ENCODE assay signal across 1 cellular context in genomic region chr3:196739671-196740475, GRCh38.
A peak's percentile ranks its signal among the peaks of the same experiment; 100 is the strongest.
TF ChIP-seq lines count a peak whose summit lies in the region.

TSS of gene PAK2 (plus strand) at chr3:196739857. CDS start at chr3:196782647, 42,790 bp downstream.

TF ChIP-seq in K562, 482 proteins besides CTCF, POLR2A, EP300 and RAD21 (continued from another document and continues in another):
- TF ChIP-seq YBX1 (IDR thresholded peaks at IDR 0.05) = no peak
- peak; percentile 69; the same call in 1 of the 2 replicates for TF ChIP-seq PATZ1 (CRISPR knock-in tag; IDR thresholded peaks at IDR 0.05; ENCODE audit: borderline replicate concordance)
- peak; percentile 48 for TF ChIP-seq GMEB1 (CRISPR knock-in tag; IDR thresholded peaks at IDR 0.05)
- TF ChIP-seq PTBP1 (IDR thresholded peaks at IDR 0.05; ENCODE audit: low read depth, low read length) = no peak
- TF ChIP-seq ZMIZ1 (IDR thresholded peaks at IDR 0.05; ENCODE audit: low read depth in 2 of 2, low read length in 2 of 2) = 0 out of 4 replicates have a peak, but pooled peaks of 1 of the 2 experiments have one; percentile 12
- TF ChIP-seq POLR2AphosphoS5 (IDR thresholded peaks at IDR 0.05; ENCODE audit: control insufficient read depth, insufficient read depth, low read depth, low read length) = peak; percentile 75
- no peak for TF ChIP-seq RHOXF2B (CRISPR knock-in tag; conservative IDR thresholded peaks at IDR 0.05)
- no peak for TF ChIP-seq DNMT1 (IDR thresholded peaks at IDR 0.05)
- peak; percentile 31; the same call in 1 of the 2 replicates for TF ChIP-seq NFRKB (IDR thresholded peaks at IDR 0.05; ENCODE audit: low read depth)
- TF ChIP-seq SMARCE1 (IDR thresholded peaks at IDR 0.05) = no peak
- peak; percentile 16; the same call in 1 of the 2 replicates for TF ChIP-seq CBX1 (IDR thresholded peaks at IDR 0.05; ENCODE audit: low read depth)
- TF ChIP-seq, protein P1, sequence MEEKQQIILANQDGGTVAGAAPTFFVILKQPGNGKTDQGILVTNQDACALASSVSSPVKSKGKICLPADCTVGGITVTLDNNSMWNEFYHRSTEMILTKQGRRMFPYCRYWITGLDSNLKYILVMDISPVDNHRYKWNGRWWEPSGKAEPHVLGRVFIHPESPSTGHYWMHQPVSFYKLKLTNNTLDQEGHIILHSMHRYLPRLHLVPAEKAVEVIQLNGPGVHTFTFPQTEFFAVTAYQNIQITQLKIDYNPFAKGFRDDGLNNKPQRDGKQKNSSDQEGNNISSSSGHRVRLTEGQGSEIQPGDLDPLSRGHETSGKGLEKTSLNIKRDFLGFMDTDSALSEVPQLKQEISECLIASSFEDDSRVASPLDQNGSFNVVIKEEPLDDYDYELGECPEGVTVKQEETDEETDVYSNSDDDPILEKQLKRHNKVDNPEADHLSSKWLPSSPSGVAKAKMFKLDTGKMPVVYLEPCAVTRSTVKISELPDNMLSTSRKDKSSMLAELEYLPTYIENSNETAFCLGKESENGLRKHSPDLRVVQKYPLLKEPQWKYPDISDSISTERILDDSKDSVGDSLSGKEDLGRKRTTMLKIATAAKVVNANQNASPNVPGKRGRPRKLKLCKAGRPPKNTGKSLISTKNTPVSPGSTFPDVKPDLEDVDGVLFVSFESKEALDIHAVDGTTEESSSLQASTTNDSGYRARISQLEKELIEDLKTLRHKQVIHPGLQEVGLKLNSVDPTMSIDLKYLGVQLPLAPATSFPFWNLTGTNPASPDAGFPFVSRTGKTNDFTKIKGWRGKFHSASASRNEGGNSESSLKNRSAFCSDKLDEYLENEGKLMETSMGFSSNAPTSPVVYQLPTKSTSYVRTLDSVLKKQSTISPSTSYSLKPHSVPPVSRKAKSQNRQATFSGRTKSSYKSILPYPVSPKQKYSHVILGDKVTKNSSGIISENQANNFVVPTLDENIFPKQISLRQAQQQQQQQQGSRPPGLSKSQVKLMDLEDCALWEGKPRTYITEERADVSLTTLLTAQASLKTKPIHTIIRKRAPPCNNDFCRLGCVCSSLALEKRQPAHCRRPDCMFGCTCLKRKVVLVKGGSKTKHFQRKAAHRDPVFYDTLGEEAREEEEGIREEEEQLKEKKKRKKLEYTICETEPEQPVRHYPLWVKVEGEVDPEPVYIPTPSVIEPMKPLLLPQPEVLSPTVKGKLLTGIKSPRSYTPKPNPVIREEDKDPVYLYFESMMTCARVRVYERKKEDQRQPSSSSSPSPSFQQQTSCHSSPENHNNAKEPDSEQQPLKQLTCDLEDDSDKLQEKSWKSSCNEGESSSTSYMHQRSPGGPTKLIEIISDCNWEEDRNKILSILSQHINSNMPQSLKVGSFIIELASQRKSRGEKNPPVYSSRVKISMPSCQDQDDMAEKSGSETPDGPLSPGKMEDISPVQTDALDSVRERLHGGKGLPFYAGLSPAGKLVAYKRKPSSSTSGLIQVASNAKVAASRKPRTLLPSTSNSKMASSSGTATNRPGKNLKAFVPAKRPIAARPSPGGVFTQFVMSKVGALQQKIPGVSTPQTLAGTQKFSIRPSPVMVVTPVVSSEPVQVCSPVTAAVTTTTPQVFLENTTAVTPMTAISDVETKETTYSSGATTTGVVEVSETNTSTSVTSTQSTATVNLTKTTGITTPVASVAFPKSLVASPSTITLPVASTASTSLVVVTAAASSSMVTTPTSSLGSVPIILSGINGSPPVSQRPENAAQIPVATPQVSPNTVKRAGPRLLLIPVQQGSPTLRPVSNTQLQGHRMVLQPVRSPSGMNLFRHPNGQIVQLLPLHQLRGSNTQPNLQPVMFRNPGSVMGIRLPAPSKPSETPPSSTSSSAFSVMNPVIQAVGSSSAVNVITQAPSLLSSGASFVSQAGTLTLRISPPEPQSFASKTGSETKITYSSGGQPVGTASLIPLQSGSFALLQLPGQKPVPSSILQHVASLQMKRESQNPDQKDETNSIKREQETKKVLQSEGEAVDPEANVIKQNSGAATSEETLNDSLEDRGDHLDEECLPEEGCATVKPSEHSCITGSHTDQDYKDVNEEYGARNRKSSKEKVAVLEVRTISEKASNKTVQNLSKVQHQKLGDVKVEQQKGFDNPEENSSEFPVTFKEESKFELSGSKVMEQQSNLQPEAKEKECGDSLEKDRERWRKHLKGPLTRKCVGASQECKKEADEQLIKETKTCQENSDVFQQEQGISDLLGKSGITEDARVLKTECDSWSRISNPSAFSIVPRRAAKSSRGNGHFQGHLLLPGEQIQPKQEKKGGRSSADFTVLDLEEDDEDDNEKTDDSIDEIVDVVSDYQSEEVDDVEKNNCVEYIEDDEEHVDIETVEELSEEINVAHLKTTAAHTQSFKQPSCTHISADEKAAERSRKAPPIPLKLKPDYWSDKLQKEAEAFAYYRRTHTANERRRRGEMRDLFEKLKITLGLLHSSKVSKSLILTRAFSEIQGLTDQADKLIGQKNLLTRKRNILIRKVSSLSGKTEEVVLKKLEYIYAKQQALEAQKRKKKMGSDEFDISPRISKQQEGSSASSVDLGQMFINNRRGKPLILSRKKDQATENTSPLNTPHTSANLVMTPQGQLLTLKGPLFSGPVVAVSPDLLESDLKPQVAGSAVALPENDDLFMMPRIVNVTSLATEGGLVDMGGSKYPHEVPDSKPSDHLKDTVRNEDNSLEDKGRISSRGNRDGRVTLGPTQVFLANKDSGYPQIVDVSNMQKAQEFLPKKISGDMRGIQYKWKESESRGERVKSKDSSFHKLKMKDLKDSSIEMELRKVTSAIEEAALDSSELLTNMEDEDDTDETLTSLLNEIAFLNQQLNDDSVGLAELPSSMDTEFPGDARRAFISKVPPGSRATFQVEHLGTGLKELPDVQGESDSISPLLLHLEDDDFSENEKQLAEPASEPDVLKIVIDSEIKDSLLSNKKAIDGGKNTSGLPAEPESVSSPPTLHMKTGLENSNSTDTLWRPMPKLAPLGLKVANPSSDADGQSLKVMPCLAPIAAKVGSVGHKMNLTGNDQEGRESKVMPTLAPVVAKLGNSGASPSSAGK (IDR thresholded peaks at IDR 0.05) = no peak
- TF ChIP-seq, protein P2, sequence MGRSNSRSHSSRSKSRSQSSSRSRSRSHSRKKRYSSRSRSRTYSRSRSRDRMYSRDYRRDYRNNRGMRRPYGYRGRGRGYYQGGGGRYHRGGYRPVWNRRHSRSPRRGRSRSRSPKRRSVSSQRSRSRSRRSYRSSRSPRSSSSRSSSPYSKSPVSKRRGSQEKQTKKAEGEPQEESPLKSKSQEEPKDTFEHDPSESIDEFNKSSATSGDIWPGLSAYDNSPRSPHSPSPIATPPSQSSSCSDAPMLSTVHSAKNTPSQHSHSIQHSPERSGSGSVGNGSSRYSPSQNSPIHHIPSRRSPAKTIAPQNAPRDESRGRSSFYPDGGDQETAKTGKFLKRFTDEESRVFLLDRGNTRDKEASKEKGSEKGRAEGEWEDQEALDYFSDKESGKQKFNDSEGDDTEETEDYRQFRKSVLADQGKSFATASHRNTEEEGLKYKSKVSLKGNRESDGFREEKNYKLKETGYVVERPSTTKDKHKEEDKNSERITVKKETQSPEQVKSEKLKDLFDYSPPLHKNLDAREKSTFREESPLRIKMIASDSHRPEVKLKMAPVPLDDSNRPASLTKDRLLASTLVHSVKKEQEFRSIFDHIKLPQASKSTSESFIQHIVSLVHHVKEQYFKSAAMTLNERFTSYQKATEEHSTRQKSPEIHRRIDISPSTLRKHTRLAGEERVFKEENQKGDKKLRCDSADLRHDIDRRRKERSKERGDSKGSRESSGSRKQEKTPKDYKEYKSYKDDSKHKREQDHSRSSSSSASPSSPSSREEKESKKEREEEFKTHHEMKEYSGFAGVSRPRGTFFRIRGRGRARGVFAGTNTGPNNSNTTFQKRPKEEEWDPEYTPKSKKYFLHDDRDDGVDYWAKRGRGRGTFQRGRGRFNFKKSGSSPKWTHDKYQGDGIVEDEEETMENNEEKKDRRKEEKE (IDR thresholded peaks at IDR 0.05; ENCODE audit: borderline replicate concordance in 1 of 2, control insufficient read depth in 1 of 2, low read depth in 2 of 2, low read length in 1 of 2) = no peak
- no peak for TF ChIP-seq EZH2 (IDR thresholded peaks at IDR 0.05; ENCODE audit: borderline replicate concordance, low read depth, low read length)
- TF ChIP-seq DDX20 (tag; IDR thresholded peaks at IDR 0.05; ENCODE audit: low read depth) = no peak
- peak; percentile 10; the same call in 1 of the 2 replicates for TF ChIP-seq NFIC (IDR thresholded peaks at IDR 0.05)
- TF ChIP-seq GABPB1 (CRISPR knock-in tag; IDR thresholded peaks at IDR 0.05) = peak; percentile 57
- TF ChIP-seq ATF1 (CRISPR knock-in tag; IDR thresholded peaks at IDR 0.05) = no peak
- peak; percentile 23 for TF ChIP-seq ATF1 (tag; IDR thresholded peaks at IDR 0.05)
- TF ChIP-seq, protein P3, sequence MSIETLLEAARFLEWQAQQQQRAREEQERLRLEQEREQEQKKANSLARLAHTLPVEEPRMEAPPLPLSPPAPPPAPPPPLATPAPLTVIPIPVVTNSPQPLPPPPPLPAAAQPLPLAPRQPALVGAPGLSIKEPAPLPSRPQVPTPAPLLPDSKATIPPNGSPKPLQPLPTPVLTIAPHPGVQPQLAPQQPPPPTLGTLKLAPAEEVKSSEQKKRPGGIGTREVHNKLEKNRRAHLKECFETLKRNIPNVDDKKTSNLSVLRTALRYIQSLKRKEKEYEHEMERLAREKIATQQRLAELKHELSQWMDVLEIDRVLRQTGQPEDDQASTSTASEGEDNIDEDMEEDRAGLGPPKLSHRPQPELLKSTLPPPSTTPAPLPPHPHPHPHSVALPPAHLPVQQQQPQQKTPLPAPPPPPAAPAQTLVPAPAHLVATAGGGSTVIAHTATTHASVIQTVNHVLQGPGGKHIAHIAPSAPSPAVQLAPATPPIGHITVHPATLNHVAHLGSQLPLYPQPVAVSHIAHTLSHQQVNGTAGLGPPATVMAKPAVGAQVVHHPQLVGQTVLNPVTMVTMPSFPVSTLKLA (conservative IDR thresholded peaks at IDR 0.05) = peak; percentile 79 to 87
- TF ChIP-seq ZHX1 (conservative IDR thresholded peaks at IDR 0.05; ENCODE audit: low read length) = no peak
